Comparison of ENCODE assay signal across 8 cellular contexts in genomic region chr15:40470423-40471104, GRCh38. TPM values are rescaled to one million over a fixed set of nuclear protein-coding genes. Genes with fewer than 3 reads are reported as not detected.
A peak's percentile ranks its signal among the peaks of the same experiment; 100 is the strongest.
DNase-seq lines count a peak whose midpoint lies in the region; ATAC-seq and TF ChIP-seq lines count a peak whose summit lies in the region.

A gene with protein sequence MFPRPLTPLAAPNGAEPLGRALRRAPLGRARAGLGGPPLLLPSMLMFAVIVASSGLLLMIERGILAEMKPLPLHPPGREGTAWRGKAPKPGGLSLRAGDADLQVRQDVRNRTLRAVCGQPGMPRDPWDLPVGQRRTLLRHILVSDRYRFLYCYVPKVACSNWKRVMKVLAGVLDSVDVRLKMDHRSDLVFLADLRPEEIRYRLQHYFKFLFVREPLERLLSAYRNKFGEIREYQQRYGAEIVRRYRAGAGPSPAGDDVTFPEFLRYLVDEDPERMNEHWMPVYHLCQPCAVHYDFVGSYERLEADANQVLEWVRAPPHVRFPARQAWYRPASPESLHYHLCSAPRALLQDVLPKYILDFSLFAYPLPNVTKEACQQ (plus strand): TSS chr15:40470984. CDS start chr15:40471214, 230 bp downstream.

- POLR2A ChIA-PET in CD8-positive, alpha-beta T cell (lab: Charles Lee): interaction anchor here (1.2 kb wide), 1 partner anchor 16 kb away, joined by 3 read pairs; no protein-coding TSS in a partner anchor

- WGBS in psoas muscle, 3 donors: 2 to 3% (median 3%) methylated on average over 29 to 52 of the region's 52 CpGs

- CTCF ChIA-PET in CD8-positive, alpha-beta T cell (lab: Charles Lee): interaction anchor here (1.1 to 1.2 kb wide), 2 partner anchors 13 to 30 kb away, joined by 4 to 5 read pairs; partner anchors contain the start of gene BAHD1

- no peaks in the 10 kb centered on the region for H3K9me3 ChIP-seq in CD8-positive, alpha-beta T cell (ENCODE audit: low read length)
- H3K9me3 ChIP-seq in right atrium auricular region (no peaks in the 10 kb centered on the region), psoas muscle (no peaks in the 10 kb centered on the region)

- H3K9me3 Mint-ChIP-seq in CD8-positive, alpha-beta T cell: no peaks in the 10 kb centered on the region

- H3K4me1 ChIP-seq in CD8-positive, alpha-beta T cell (ENCODE audit: insufficient read depth, low read length): peaks cover 25% of the 10 kb centered on the region
- H3K4me1 ChIP-seq in right atrium auricular region (peaks cover 0 to 20% of the 10 kb centered on the region in 2 donors), psoas muscle (peaks cover 5% of the 10 kb centered on the region)

- H3K4me1 Mint-ChIP-seq in CD8-positive, alpha-beta T cell (ENCODE audit: low read depth): peaks cover 15% of the 10 kb centered on the region

- no peaks in the 10 kb centered on the region for H3K27me3 ChIP-seq in CD8-positive, alpha-beta T cell (ENCODE audit: insufficient read depth, low read length)
- H3K27me3 ChIP-seq in right atrium auricular region (no peaks in the 10 kb centered on the region), psoas muscle (ENCODE audit: insufficient read depth in 3 of 3, low read length in 2 of 3) (no peaks in the 10 kb centered on the region)

- H3K27me3 Mint-ChIP-seq in CD8-positive, alpha-beta T cell (ENCODE audit: low read depth): no peaks in the 10 kb centered on the region

- peaks cover 9% of the 10 kb centered on the region for H3K36me3 ChIP-seq in CD8-positive, alpha-beta T cell (ENCODE audit: insufficient read depth, low read length)
- H3K36me3 ChIP-seq in right atrium auricular region (peaks cover 10% of the 10 kb centered on the region), psoas muscle (ENCODE audit: insufficient read depth in 1 of 2, low read depth in 1 of 2) (peaks cover 2 to 15% of the 10 kb centered on the region in 2 donors)

- TF ChIP-seq CTCF in CD8-positive, alpha-beta T cell (IDR thresholded peaks at IDR 0.05): no peak
- TF ChIP-seq CTCF in right atrium auricular region (IDR thresholded peaks at IDR 0.05) (no peak), psoas muscle (IDR thresholded peaks at IDR 0.05) (no peak)

- intact Hi-C loops in CD8-positive, alpha-beta T cell (cut with DNase I, micrococcal nuclease): loop anchor here (1.0 to 5.0 kb wide), 4 partner anchors 18 to 37 kb away; partner anchors contain the start of gene BAHD1 (in 1 of the 2)
- intact Hi-C loops in T-helper 1 cell treated with Interleukin-12 subunit alpha and Interleukin-12 subunit beta and Interleukin-4 antibody, amounts not matched to agents 30 ng/mL and 1 ng/mL, for 36 hours (cut with micrococcal nuclease): loop anchor here (1.0 to 2.0 kb wide), 4 partner anchors 16 to 94 kb away; partner anchors contain the start of gene CCDC32
- intact Hi-C loops in psoas muscle (cut with DNase I): no loop called here

- H3K36me3 Mint-ChIP-seq in CD8-positive, alpha-beta T cell: peaks cover 7% of the 10 kb centered on the region

- H3K27ac ChIP-seq in CD8-positive, alpha-beta T cell (ENCODE audit: low read depth, low read length): peak within 1 kb of the TSS; percentile 52
- H3K27ac ChIP-seq in right atrium auricular region: peak within 1 kb of the TSS; percentile 86 to 93
- H3K27ac ChIP-seq in psoas muscle: peak within 1 kb of the TSS; percentile 78

- H3K4me3 Mint-ChIP-seq in CD8-positive, alpha-beta T cell: peak within 1 kb of the TSS; percentile 89

- DNase-seq in CD8-positive, alpha-beta T cell: peak; percentile 19 to 76 (median 55)
- DNase-seq in HuH-7.5 (ENCODE audit: low spot score) (peak; percentile 79), amygdala (lab: John Stamatoyannopoulos, UW) (peak in 40 of 56 donors; percentile 9 to 63 (median 38)), right atrium auricular region (ENCODE audit: low spot score) (peak; percentile 70), psoas muscle (peak; percentile 66 to 72)

- H3K4me3 ChIP-seq in CD8-positive, alpha-beta T cell (ENCODE audit: low read depth, low read length): peak within 1 kb of the TSS; percentile 88
- H3K4me3 ChIP-seq in right atrium auricular region (peak within 1 kb of the TSS; percentile 80 to 96), psoas muscle (peak within 1 kb of the TSS; percentile 72)

- peak within 1 kb of the TSS; percentile 85 for H3K27ac Mint-ChIP-seq in CD8-positive, alpha-beta T cell

- peak; percentile 86 for ATAC-seq in CD8-positive, alpha-beta T cell
- ATAC-seq in GM19372 (IDR thresholded peaks at IDR 0.05; ENCODE audit: low read depth, unreplicated experiment): peak; percentile 62
- ATAC-seq in psoas muscle: peak; percentile 78 to 90 (median 82)
- no peak for ATAC-seq in GM18873 (IDR thresholded peaks at IDR 0.05; ENCODE audit: low FRiP score, unreplicated experiment)

RNA-seq across cellular contexts. Expression of the gene that starts here (rescaled TPM):
- total RNA-seq in CD8-positive, alpha-beta T cell: 1 to 10 TPM; 3.7 to 4.1 TPM
- 11.5 and 12.2 TPM in 2 replicates for total RNA-seq in T-helper 1 cell treated with Interleukin-12 subunit alpha and Interleukin-12 subunit beta and Interleukin-4 antibody, amounts not matched to agents 30 ng/mL and 1 ng/mL, for 36 hours
- total RNA-seq in right atrium auricular region (10 to 100 TPM; 13.2 to 14.2 TPM), psoas muscle (1 to 10 TPM; 3.8 to 5.3 (median 4.2) TPM)
- 1 to 10 TPM; 2.5 to 4.5 (median 2.8) TPM for polyA plus RNA-seq in psoas muscle

Comparison
In these comparisons a context has a peak if more than half of its experiments do, and no peak if none do; other contexts are left out.
1. intact Hi-C loops: an anchor here in CD8-positive, alpha-beta T cell (1.0 to 5.0 kb wide) and T-helper 1 cell treated with Interleukin-12 subunit alpha and Interleukin-12 subunit beta and Interleukin-4 antibody, amounts not matched to agents 30 ng/mL and 1 ng/mL, for 36 hours (1.0 to 2.0 kb wide); none called in psoas muscle.